ENCODE assay signal across 15 cellular contexts in genomic region chr2:140747097-140747496, GRCh38.
"Had no signal": no experiment of that assay in that cellular context is flagged by ENCODE, and none has a peak within 500 bp of the region (broad histone marks: within the 10 kb centered on the region; RNA-seq: fewer than 3 reads in every experiment).

No MANE protein-coding gene starts in this region.

- ATAC-seq: activated CD8-positive, alpha-beta T cell treated with anti-CD3 and anti-CD28 coated beads, Interleukin-2, amount 10 ng/mL, durations not matched to agents 7 days and 5 days; esophagus mucosa; left ventricle myocardium superior; right cardiac atrium; stimulated activated naive CD8-positive, alpha-beta T cell treated with anti-CD3 and anti-CD28 coated beads, Interleukin-15, Interleukin-2, amounts not matched to agents 100 U/mL and 50 U/mL, for 24 hours had no signal

- DNase-seq: activated B cell treated with CpG ODN at 0.5 μM for 24 hours; activated CD4-positive, alpha-beta T cell treated with anti-CD3 and anti-CD28 coated beads, Interleukin-2, amount 10 ng/mL, durations not matched to agents 24 days and 14 days; activated CD8-positive, alpha-beta memory T cell treated with anti-CD3 and anti-CD28 coated beads, Interleukin-2, amount 50 U/mL, for 4 hours; activated CD8-positive, alpha-beta T cell treated with anti-CD3 and anti-CD28 coated beads, Interleukin-2, amount 10 ng/mL, durations not matched to agents 7 days and 5 days; activated gamma-delta T cell; activated T-cell treated with anti-CD3 and anti-CD28 coated beads, Interleukin-2, amount 50 U/mL, for 48 hours; central memory CD4-positive, alpha-beta T cell; colonic mucosa; kidney; left ventricle myocardium superior; nephron progenitor cell; right cardiac atrium; stimulated activated naive CD8-positive, alpha-beta T cell treated with anti-CD3 and anti-CD28 coated beads, Interleukin-15, Interleukin-2, amounts not matched to agents 100 U/mL and 50 U/mL, for 24 hours; transverse colon had no signal
